1 cellular context compared by ENCODE assay signal in the genomic region with DNA sequence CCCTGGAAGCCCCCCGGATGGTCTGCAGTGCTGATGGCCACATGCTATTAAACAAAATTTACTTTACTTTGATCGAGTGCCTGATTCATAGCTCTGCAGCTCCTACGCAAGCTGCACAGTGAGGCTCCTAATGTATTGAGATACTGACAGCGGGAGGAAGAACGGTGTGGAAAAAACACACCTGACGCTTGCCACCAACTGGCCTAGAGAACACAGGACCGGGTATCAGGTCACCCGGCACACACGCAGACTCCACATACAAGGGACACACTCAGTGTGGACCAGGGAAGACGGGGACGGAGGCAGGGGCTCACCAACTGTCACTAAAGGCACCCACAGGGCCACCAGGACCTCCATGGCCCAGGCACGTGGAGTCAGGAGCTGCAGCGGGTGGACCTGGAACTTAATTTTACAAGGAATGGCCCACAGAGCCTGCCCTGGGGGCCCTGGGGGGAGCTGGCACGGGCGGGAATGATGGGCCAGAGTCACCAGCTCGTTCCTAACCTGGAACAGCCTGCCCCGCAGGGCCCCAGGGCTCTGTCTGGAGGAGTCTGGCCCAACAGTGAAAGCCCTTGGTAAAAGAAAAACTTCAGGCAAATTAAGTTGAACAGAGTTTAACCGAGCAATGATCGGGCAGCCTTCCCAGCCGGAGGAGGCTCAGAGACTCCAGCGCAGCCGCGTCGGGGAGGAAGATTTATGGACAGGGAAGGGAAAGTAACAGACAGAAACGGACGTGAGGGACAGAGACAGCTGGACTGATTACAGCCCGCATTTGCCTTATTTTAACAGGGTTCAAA.
TF ChIP-seq lines count a peak whose summit lies in the region.

No MANE protein-coding gene starts in this region.

TF ChIP-seq in K562, 482 proteins besides CTCF, POLR2A, EP300 and RAD21:
- TF ChIP-seq, protein P1, sequence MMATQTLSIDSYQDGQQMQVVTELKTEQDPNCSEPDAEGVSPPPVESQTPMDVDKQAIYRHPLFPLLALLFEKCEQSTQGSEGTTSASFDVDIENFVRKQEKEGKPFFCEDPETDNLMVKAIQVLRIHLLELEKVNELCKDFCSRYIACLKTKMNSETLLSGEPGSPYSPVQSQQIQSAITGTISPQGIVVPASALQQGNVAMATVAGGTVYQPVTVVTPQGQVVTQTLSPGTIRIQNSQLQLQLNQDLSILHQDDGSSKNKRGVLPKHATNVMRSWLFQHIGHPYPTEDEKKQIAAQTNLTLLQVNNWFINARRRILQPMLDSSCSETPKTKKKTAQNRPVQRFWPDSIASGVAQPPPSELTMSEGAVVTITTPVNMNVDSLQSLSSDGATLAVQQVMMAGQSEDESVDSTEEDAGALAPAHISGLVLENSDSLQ (IDR thresholded peaks at IDR 0.05) = peak; percentile 60
- TF ChIP-seq ZNF584 (CRISPR knock-in tag; IDR thresholded peaks at IDR 0.05; ENCODE audit: low read depth) (no peak), NRF1 (conservative IDR thresholded peaks at IDR 0.05 in 1 of 2, IDR thresholded peaks at IDR 0.05 in 1 of 2) (0 out of 4 replicates have a peak, but pooled peaks have one; percentile 16), MEIS2 (IDR thresholded peaks at IDR 0.05; ENCODE audit: partially characterized antibody) (peak; percentile 51)
